19 cellular contexts compared by ENCODE assay signal in the genomic region with DNA sequence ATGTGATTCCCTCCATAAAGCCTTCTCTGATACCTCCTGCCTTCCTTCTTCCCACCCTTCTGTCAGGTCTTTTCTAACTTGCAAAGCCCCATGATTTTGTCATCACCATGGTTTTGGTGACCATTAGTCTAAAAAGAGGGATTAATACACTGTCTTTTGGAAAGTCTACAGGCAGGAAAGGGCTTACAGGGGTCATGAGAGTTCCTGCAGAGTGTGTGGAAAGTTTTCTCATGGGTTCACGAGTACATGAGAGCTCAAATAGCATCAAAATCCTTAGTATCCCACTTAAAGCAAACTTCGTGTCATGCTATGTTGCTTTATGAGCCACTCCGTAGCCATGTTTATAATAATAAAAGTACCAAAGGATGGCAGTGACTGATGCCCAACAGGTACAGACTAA.
A peak's percentile ranks its signal among the peaks of the same experiment; 100 is the strongest.
DNase-seq lines count a peak whose midpoint lies in the region; ATAC-seq and TF ChIP-seq lines count a peak whose summit lies in the region.
"Had no signal": no experiment of that assay in that cellular context is flagged by ENCODE, and none has a peak within 500 bp of the region (broad histone marks: within the 10 kb centered on the region; RNA-seq: fewer than 3 reads in every experiment).

No MANE protein-coding gene starts in this region.

- no peak overlapping the region for H3K4me3 ChIP-seq in CD8-positive, alpha-beta memory T cell (ENCODE audit: low read length)
- no peak overlapping the region for H3K4me3 ChIP-seq in RWPE2 (ENCODE audit: severe bottlenecking)
- no peak overlapping the region for H3K4me3 ChIP-seq in esophagus muscularis mucosa
- H3K4me3 ChIP-seq in testis, result no peak overlapping the region
- H3K4me3 ChIP-seq in upper lobe of left lung, result no peak overlapping the region
- H3K4me3 ChIP-seq: suprapubic skin had no signal

- no peak for DNase-seq in CD8-positive, alpha-beta memory T cell
- DNase-seq in RWPE2 (ENCODE audit: low spot score) (no peak), esophagus muscularis mucosa (ENCODE audit: extremely low spot score) (no peak), testis (no peak), kidney tubule cell (ENCODE audit: low spot score) (no peak), upper lobe of left lung (no peak)
- DNase-seq in activated CD8-positive, alpha-beta T cell treated with anti-CD3 and anti-CD28 coated beads, Interleukin-2, amount 10 ng/mL, durations not matched to agents 7 days and 5 days, result no peak
- DNase-seq: activated naive CD4-positive, alpha-beta T cell treated with anti-CD3 and anti-CD28 coated beads, Interleukin-2, amount 50 U/mL, for 16 hours; AML-193; brain microvascular endothelial cell; Kasumi-1; NCI-H1092; NCI-H526 treated with DMSO at 0.1 percent for 48 hours; stimulated activated CD4-positive, alpha-beta T cell treated with anti-CD3 and anti-CD28 coated beads, Interleukin-12 subunit alpha, Interleukin-12 subunit beta, amount 100 ng/mL, for 4 hours; stimulated activated CD8-positive, alpha-beta memory T cell treated with anti-CD3 and anti-CD28 coated beads, Interleukin-4, amount 100 ng/mL, for 48 hours; T-cell had no signal

- peak overlapping the region in 5 of 8 donors; percentile 44 to 76 (median 69) for H3K27ac Mint-ChIP-seq in CD8-positive, alpha-beta memory T cell
- H3K27ac Mint-ChIP-seq in activated CD8-positive, alpha-beta T cell treated with anti-CD3 and anti-CD28 coated beads, Interleukin-2, amount 10 ng/mL, durations not matched to agents 7 days and 5 days, result no peak overlapping the region

- no peak overlapping the region for H3K27ac ChIP-seq in CD8-positive, alpha-beta memory T cell (ENCODE audit: low read depth, low read length)
- peak overlapping the region; percentile 67 for H3K27ac ChIP-seq in RWPE2 (ENCODE audit: poor library complexity, severe bottlenecking)
- peak overlapping the region; percentile 93 to 97 (median 94) for H3K27ac ChIP-seq in esophagus muscularis mucosa (replicated peaks in 1 of 4)
- peak overlapping the region; percentile 92 to 95 for H3K27ac ChIP-seq in testis
- peak overlapping the region in 2 of 4 donors; percentile 29 to 37 for H3K27ac ChIP-seq in upper lobe of left lung
- H3K27ac ChIP-seq: brain microvascular endothelial cell, neutrophil had no signal

- TF ChIP-seq POLR2A in esophagus muscularis mucosa (IDR thresholded peaks at IDR 0.05; ENCODE audit: low read depth), result no peak
- no peak for TF ChIP-seq POLR2A in testis (IDR thresholded peaks at IDR 0.05)
- no peak for TF ChIP-seq POLR2A in upper lobe of left lung (IDR thresholded peaks at IDR 0.05)

- no peaks in the 10 kb centered on the region for H3K9me3 ChIP-seq in CD8-positive, alpha-beta memory T cell (ENCODE audit: low read length)
- H3K9me3 ChIP-seq in RWPE2 (ENCODE audit: severe bottlenecking) (no peaks in the 10 kb centered on the region), esophagus muscularis mucosa (no peaks in the 10 kb centered on the region), testis (no peaks in the 10 kb centered on the region), upper lobe of left lung (no peaks in the 10 kb centered on the region)
- H3K9me3 ChIP-seq: neutrophil, suprapubic skin had no signal

- H3K36me3 ChIP-seq in CD8-positive, alpha-beta memory T cell (ENCODE audit: insufficient read depth, low read length), result no peaks in the 10 kb centered on the region
- H3K36me3 ChIP-seq in RWPE2 (ENCODE audit: low read depth) (peaks cover 21% of the 10 kb centered on the region), esophagus muscularis mucosa (no peaks in the 10 kb centered on the region), testis (ENCODE audit: low read depth, missing control alignments) (no peaks in the 10 kb centered on the region), upper lobe of left lung (no peaks in the 10 kb centered on the region)
- H3K36me3 ChIP-seq: brain microvascular endothelial cell, neutrophil, suprapubic skin had no signal

- ATAC-seq in RWPE2 (ENCODE audit: low read depth), result no peak
- ATAC-seq in activated CD8-positive, alpha-beta T cell treated with anti-CD3 and anti-CD28 coated beads, Interleukin-2, amount 10 ng/mL, durations not matched to agents 7 days and 5 days, result no peak
- ATAC-seq in upper lobe of left lung (ENCODE audit: low FRiP score in 2 of 2), result no peak
- ATAC-seq: Right ventricle myocardium inferior, T-cell had no signal

- WGBS in esophagus muscularis mucosa, result 45% methylated on average over 3 of the region's 3 CpGs
- WGBS in testis, 2 donors, result 67 to 69% methylated on average over 3 of the region's 3 CpGs
- 81 to 83% methylated on average over 3 of the region's 3 CpGs for WGBS in upper lobe of left lung, 2 donors

- no peaks in the 10 kb centered on the region for H3K27me3 ChIP-seq in CD8-positive, alpha-beta memory T cell (ENCODE audit: insufficient read depth, low read length, poor library complexity, severe bottlenecking)
- H3K27me3 ChIP-seq in RWPE2 (ENCODE audit: insufficient read depth, poor library complexity, severe bottlenecking), result no peaks in the 10 kb centered on the region
- H3K27me3 ChIP-seq in esophagus muscularis mucosa, result no peaks in the 10 kb centered on the region
- H3K27me3 ChIP-seq in testis, result no peaks in the 10 kb centered on the region
- no peaks in the 10 kb centered on the region for H3K27me3 ChIP-seq in upper lobe of left lung
- H3K27me3 ChIP-seq: brain microvascular endothelial cell, neutrophil, suprapubic skin had no signal

- peaks cover 46 to 54% (median 50%) of the 10 kb centered on the region in 3 donors for H3K4me1 Mint-ChIP-seq in CD8-positive, alpha-beta memory T cell
- peaks cover 30% of the 10 kb centered on the region for H3K4me1 Mint-ChIP-seq in activated CD8-positive, alpha-beta T cell treated with anti-CD3 and anti-CD28 coated beads, Interleukin-2, amount 10 ng/mL, durations not matched to agents 7 days and 5 days (ENCODE audit: low read depth)

- no peaks in the 10 kb centered on the region for H3K9me3 Mint-ChIP-seq in CD8-positive, alpha-beta memory T cell
- H3K9me3 Mint-ChIP-seq in activated CD8-positive, alpha-beta T cell treated with anti-CD3 and anti-CD28 coated beads, Interleukin-2, amount 10 ng/mL, durations not matched to agents 7 days and 5 days (ENCODE audit: insufficient read depth), result no peaks in the 10 kb centered on the region
- H3K9me3 Mint-ChIP-seq: T-cell had no signal

- H3K36me3 Mint-ChIP-seq in CD8-positive, alpha-beta memory T cell, result peaks cover 0 to 23% (median 11%) of the 10 kb centered on the region in 3 donors
- peaks cover 21% of the 10 kb centered on the region for H3K36me3 Mint-ChIP-seq in activated CD8-positive, alpha-beta T cell treated with anti-CD3 and anti-CD28 coated beads, Interleukin-2, amount 10 ng/mL, durations not matched to agents 7 days and 5 days (ENCODE audit: low read depth)

- intact Hi-C loops in esophagus muscularis mucosa (cut with DNase I), result no loop called here
- intact Hi-C loops in testis (cut with DNase I; ENCODE audit: low total_unique reads), result no loop called here

- peaks cover 16% of the 10 kb centered on the region for H3K4me1 ChIP-seq in CD8-positive, alpha-beta memory T cell (ENCODE audit: insufficient read depth, low read length)
- H3K4me1 ChIP-seq in RWPE2 (ENCODE audit: insufficient read depth, poor library complexity, severe bottlenecking), result peaks cover 27% of the 10 kb centered on the region
- peaks cover 43 to 56% (median 47%) of the 10 kb centered on the region in 4 donors for H3K4me1 ChIP-seq in esophagus muscularis mucosa
- H3K4me1 ChIP-seq in testis, result peaks cover 48% of the 10 kb centered on the region
- peaks cover 34 to 63% (median 51%) of the 10 kb centered on the region in 4 donors for H3K4me1 ChIP-seq in upper lobe of left lung

- CTCF ChIA-PET in CD8-positive, alpha-beta memory T cell (lab: Charles Lee), result interaction anchor here (1.2 kb wide), 1 partner anchor 10 kb away, joined by 3 read pairs; no protein-coding TSS in a partner anchor
- CTCF ChIA-PET in activated CD8-positive, alpha-beta T cell treated with anti-CD3 and anti-CD28 coated beads, Interleukin-2, amount 10 ng/mL, durations not matched to agents 7 days and 5 days (lab: Charles Lee), result interaction anchor here (1.2 to 1.8 kb wide), 2 partner anchors 8 to 14 kb away, joined by 3 to 5 read pairs; no protein-coding TSS in a partner anchor

- TF ChIP-seq EP300 in esophagus muscularis mucosa (IDR thresholded peaks at IDR 0.05) (no peak), upper lobe of left lung (IDR thresholded peaks at IDR 0.05) (no peak)

- TF ChIP-seq CTCF in RWPE2 (IDR thresholded peaks at IDR 0.05; ENCODE audit: poor library complexity, severe bottlenecking), result no peak
- TF ChIP-seq CTCF in esophagus muscularis mucosa (IDR thresholded peaks at IDR 0.05), result no peak
- no peak for TF ChIP-seq CTCF in testis (IDR thresholded peaks at IDR 0.05)
- no peak for TF ChIP-seq CTCF in upper lobe of left lung (IDR thresholded peaks at IDR 0.05)

- peak overlapping the region in 1 of 7 donors; percentile 45 for H3K4me3 Mint-ChIP-seq in CD8-positive, alpha-beta memory T cell
- H3K4me3 Mint-ChIP-seq in activated CD8-positive, alpha-beta T cell treated with anti-CD3 and anti-CD28 coated beads, Interleukin-2, amount 10 ng/mL, durations not matched to agents 7 days and 5 days, result no peak overlapping the region
- H3K4me3 Mint-ChIP-seq: T-cell had no signal

- peaks cover 0 to 1% of the 10 kb centered on the region in 2 donors for H3K27me3 Mint-ChIP-seq in CD8-positive, alpha-beta memory T cell
- H3K27me3 Mint-ChIP-seq in activated CD8-positive, alpha-beta T cell treated with anti-CD3 and anti-CD28 coated beads, Interleukin-2, amount 10 ng/mL, durations not matched to agents 7 days and 5 days (ENCODE audit: low read depth), result no peaks in the 10 kb centered on the region
- H3K27me3 Mint-ChIP-seq: T-cell had no signal

- POLR2A ChIA-PET in CD8-positive, alpha-beta memory T cell (lab: Charles Lee), result no interaction called here
- POLR2A ChIA-PET in activated CD8-positive, alpha-beta T cell treated with anti-CD3 and anti-CD28 coated beads, Interleukin-2, amount 10 ng/mL, durations not matched to agents 7 days and 5 days (lab: Charles Lee), result no interaction called here
